ENCODE assay signal across 8 cellular contexts in genomic region chrX:136780738-136781137, GRCh38. TPM values are rescaled to one million over a fixed set of nuclear protein-coding genes. Genes with fewer than 3 reads are reported as not detected.
DNase-seq lines count a peak whose midpoint lies in the region; ATAC-seq and TF ChIP-seq lines count a peak whose summit lies in the region.

Gene ARHGEF6 (minus strand): TSS chrX:136780932. CDS start chrX:136780882, 50 bp downstream.

- DNase-seq in Daoy (ENCODE audit: low read depth) (peak; percentile 6), HFF-Myc (ENCODE audit: extremely low read depth, low read depth) (no peak), glomerular endothelial cell (ENCODE audit: extremely low read depth, low read depth, low spot score) (no peak), foreskin keratinocyte (no peak), middle frontal gyrus (ENCODE audit: extremely low spot score, low spot score) (no peak)

- no peaks in the 10 kb centered on the region for H3K36me3 ChIP-seq in subcutaneous abdominal adipose tissue (ENCODE audit: control insufficient read depth in 5 of 5, insufficient read depth in 5 of 5, low read length in 5 of 5)

- TF ChIP-seq CTCF in HFF-Myc (IDR thresholded peaks at IDR 0.05; ENCODE audit: low read depth, low read length, missing control alignments) (no peak), foreskin keratinocyte (conservative IDR thresholded peaks at IDR 0.05) (no peak)

- intact Hi-C loops in T-helper 2 cell treated with Interferon-gamma antibody and Interleukin-4, amounts not matched to agents 100 ng/mL and 5 ng/mL, for 36 hours (cut with micrococcal nuclease), result loop anchor here (1.0 to 5.0 kb wide), 4 partner anchors 30 to 147 kb away; partner anchors contain the start of gene RBMX

- no peak for ATAC-seq in foreskin keratinocyte
- no peak for ATAC-seq in GM18870 (IDR thresholded peaks at IDR 0.05; ENCODE audit: unreplicated experiment)

- peaks cover 0 to 5% (median 0%) of the 10 kb centered on the region in 5 donors for H3K27me3 ChIP-seq in subcutaneous abdominal adipose tissue (ENCODE audit: control insufficient read depth in 5 of 5, insufficient read depth in 4 of 5, low read length in 5 of 5)
- H3K27me3 ChIP-seq in foreskin keratinocyte, result no peaks in the 10 kb centered on the region

- H3K27ac ChIP-seq in subcutaneous abdominal adipose tissue (ENCODE audit: low read depth, low read length) (peak within 1 kb of the TSS; percentile 86), foreskin keratinocyte (no peak within 1 kb of the TSS)

- H3K4me3 ChIP-seq in HFF-Myc (replicated peaks; ENCODE audit: low read depth, low read length) (peak within 1 kb of the TSS; percentile 38), subcutaneous abdominal adipose tissue (ENCODE audit: low read depth in 1 of 5, low read length in 5 of 5) (peak within 1 kb of the TSS; percentile 49 to 76 (median 56))

- H3K4me1 ChIP-seq in subcutaneous abdominal adipose tissue (ENCODE audit: control insufficient read depth in 5 of 5, insufficient read depth in 5 of 5, low read length in 5 of 5), result peaks cover 1 to 38% (median 24%) of the 10 kb centered on the region in 5 donors
- no peaks in the 10 kb centered on the region for H3K4me1 ChIP-seq in foreskin keratinocyte

- H3K9ac ChIP-seq in subcutaneous abdominal adipose tissue (ENCODE audit: low read length in 5 of 5), result peak within 1 kb of the TSS; percentile 17 to 82 (median 56)

- no peaks in the 10 kb centered on the region for H3K9me3 ChIP-seq in subcutaneous abdominal adipose tissue (ENCODE audit: control insufficient read depth in 5 of 5, low read length in 5 of 5)

RNA-seq across cellular contexts. Expression of gene ARHGEF6, which starts in this region (rescaled TPM):
- 3.3 and 7.6 TPM in 2 replicates for total RNA-seq in Daoy (2014; rRNA removed; shearing (Covaris generic))
- total RNA-seq in T-helper 2 cell treated with Interferon-gamma antibody and Interleukin-4, amounts not matched to agents 100 ng/mL and 5 ng/mL, for 36 hours, result 162 and 164 TPM in 2 replicates
- total RNA-seq in glomerular endothelial cell (7.4 and 11.6 TPM in 2 replicates), foreskin keratinocyte (0.07 and 0.10 TPM in 2 replicates)
- polyA plus RNA-seq in foreskin keratinocyte, result 0.03 and 0.06 TPM in 2 replicates

Comparison
In these comparisons a context has a peak if more than half of its experiments do, and no peak if none do; other contexts are left out.
1. RNA of gene ARHGEF6 (total RNA-seq): 162 to 164 TPM in T-helper 2 cell treated with Interferon-gamma antibody and Interleukin-4, amounts not matched to agents 100 ng/mL and 5 ng/mL, for 36 hours; 7.4 to 11.6 TPM in glomerular endothelial cell, 3.3 to 7.6 TPM in Daoy and 0.07 to 0.10 TPM in foreskin keratinocyte; every median in the first group is over 10 times any median in the second.